Comparison of ENCODE assay signal across 15 cellular contexts in the genomic region with DNA sequence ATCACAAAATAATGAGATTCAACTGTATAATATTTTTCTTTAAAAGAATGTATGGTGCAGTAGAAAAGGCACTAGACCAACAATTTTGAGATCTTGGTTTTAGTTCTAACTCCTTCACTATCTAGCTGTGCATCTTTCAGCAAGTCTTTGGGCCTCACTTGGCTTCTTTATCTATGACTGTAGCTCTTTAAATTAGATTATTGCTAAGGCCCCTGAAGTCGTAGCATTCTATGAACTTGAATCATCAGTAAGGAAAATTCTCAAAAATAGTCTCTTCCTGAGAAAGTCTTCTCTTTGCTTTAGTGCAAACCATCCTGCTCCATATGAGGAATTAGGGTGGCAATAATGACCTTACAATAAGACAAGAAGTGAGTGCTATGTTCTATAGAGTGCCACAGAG.
DNase-seq lines count a peak whose midpoint lies in the region; TF ChIP-seq lines count a peak whose summit lies in the region.
"Had no signal": no experiment of that assay in that cellular context is flagged by ENCODE, and none has a peak within 500 bp of the region (broad histone marks: within the 10 kb centered on the region; RNA-seq: fewer than 3 reads in every experiment).

No MANE protein-coding gene starts in this region.

- H3K9me3 ChIP-seq in adipocyte (ENCODE audit: control insufficient read depth, low read length) (peaks cover 37% of the 10 kb centered on the region), smooth muscle cell (replicated peaks; ENCODE audit: low read depth) (peaks cover 6% of the 10 kb centered on the region), mesenchymal stem cell (ENCODE audit: control insufficient read depth, low read length) (peaks cover 37% of the 10 kb centered on the region)

- no peak overlapping the region for H2BK5ac ChIP-seq in mesenchymal stem cell (ENCODE audit: low read depth, low read length, poor library complexity, severe bottlenecking)

- no peaks in the 10 kb centered on the region for H3K79me2 ChIP-seq in smooth muscle cell (ENCODE audit: low read depth)

- H3K27ac ChIP-seq in smooth muscle cell (ENCODE audit: low read depth) (no peak overlapping the region), mesenchymal stem cell (ENCODE audit: low read length, poor library complexity, severe bottlenecking) (no peak overlapping the region)
- H3K27ac ChIP-seq: HL-60 had no signal

- no peak overlapping the region for H3K14ac ChIP-seq in mesenchymal stem cell (ENCODE audit: low read length in 2 of 2)

- no peak overlapping the region for H4K91ac ChIP-seq in mesenchymal stem cell (ENCODE audit: low read length)

- H3K4me3 ChIP-seq in AG09309 (ENCODE audit: control insufficient read depth, low read depth, low read length) (no peak overlapping the region), adipocyte (ENCODE audit: low read length) (no peak overlapping the region), smooth muscle cell (no peak overlapping the region), mesenchymal stem cell (ENCODE audit: insufficient read depth in 1 of 2, low read depth in 1 of 2, low read length in 2 of 2) (no peak overlapping the region)
- H3K4me3 ChIP-seq: GM12878, GM23338, K562 had no signal

- H3K4me2 ChIP-seq in smooth muscle cell (peak overlapping the region; percentile 36), mesenchymal stem cell (ENCODE audit: low read length, poor library complexity, severe bottlenecking) (no peak overlapping the region)
- H3K4me2 ChIP-seq: GM23338 had no signal

- H2BK15ac ChIP-seq in mesenchymal stem cell (ENCODE audit: low read depth, poor library complexity, severe bottlenecking), result no peak overlapping the region

- H2AFZ ChIP-seq in smooth muscle cell (ENCODE audit: low read depth) (no peak overlapping the region), mesenchymal stem cell (ENCODE audit: low read depth, low read length) (no peak overlapping the region)
- H2AFZ ChIP-seq: GM23338 had no signal

- H3K18ac ChIP-seq in mesenchymal stem cell (ENCODE audit: low read depth in 1 of 2, low read length in 2 of 2), result no peak overlapping the region

- no peak overlapping the region for H2AK5ac ChIP-seq in mesenchymal stem cell (ENCODE audit: low read length, severe bottlenecking)

- H4K8ac ChIP-seq in mesenchymal stem cell (ENCODE audit: low read length), result no peak overlapping the region

- H2BK120ac ChIP-seq in mesenchymal stem cell (ENCODE audit: low read depth, low read length), result no peak overlapping the region

- no peaks in the 10 kb centered on the region for H3K27me3 ChIP-seq in adipocyte (replicated peaks; ENCODE audit: control insufficient read depth, insufficient read depth, low read length)
- no peaks in the 10 kb centered on the region for H3K27me3 ChIP-seq in smooth muscle cell (ENCODE audit: low read depth)
- H3K27me3 ChIP-seq in mesenchymal stem cell (ENCODE audit: control insufficient read depth in 1 of 2, insufficient read depth in 1 of 2, low read length in 2 of 2), result no peaks in the 10 kb centered on the region

- H3K23ac ChIP-seq in mesenchymal stem cell (ENCODE audit: low read length in 2 of 2), result no peak overlapping the region

- peak; percentile 32 for DNase-seq in AG09309 (ENCODE audit: low read depth)
- peak; percentile 6 for DNase-seq in EL
- peak; percentile 50 for DNase-seq in adipocyte (ENCODE audit: low read depth)
- DNase-seq in smooth muscle cell (lab: John Stamatoyannopoulos, UW; ENCODE audit: unreplicated experiment), result no peak
- no peak for DNase-seq in stimulated activated CD8-positive, alpha-beta memory T cell treated with anti-CD3 and anti-CD28 coated beads, Interleukin-4, amount 100 ng/mL, for 48 hours
- no peak for DNase-seq in NK-92 treated with Interleukin-12 subunit alpha and Interleukin-12 subunit beta, amount 100 ng/mL, for 24 hours (lab: John Stamatoyannopoulos, UW)
- no peak for DNase-seq in mesenchymal stem cell
- DNase-seq: C1 segment of cervical spinal cord; CD4-positive, alpha-beta T cell; DND-41; H7 had no signal

- no peaks in the 10 kb centered on the region for H3F3A ChIP-seq in smooth muscle cell (ENCODE audit: low read depth)

- H3K79me1 ChIP-seq in mesenchymal stem cell (replicated peaks; ENCODE audit: low read length, poor library complexity, severe bottlenecking), result no peaks in the 10 kb centered on the region

- H3K4ac ChIP-seq in mesenchymal stem cell (ENCODE audit: low read depth in 1 of 2, low read length in 2 of 2), result no peak overlapping the region

- H2BK12ac ChIP-seq in mesenchymal stem cell (ENCODE audit: low read length in 2 of 2), result no peak overlapping the region

- no peaks in the 10 kb centered on the region for H3K4me1 ChIP-seq in adipocyte (ENCODE audit: control insufficient read depth, insufficient read depth, low read length)
- H3K4me1 ChIP-seq in smooth muscle cell (ENCODE audit: low read depth), result no peaks in the 10 kb centered on the region
- H3K4me1 ChIP-seq in mesenchymal stem cell (ENCODE audit: control insufficient read depth, insufficient read depth, low read depth, low read length), result no peaks in the 10 kb centered on the region

- no peaks in the 10 kb centered on the region for H4K20me1 ChIP-seq in smooth muscle cell (ENCODE audit: low read depth)

- H3K36me3 ChIP-seq in adipocyte (ENCODE audit: control insufficient read depth, insufficient read depth, low read length, severe bottlenecking), result no peaks in the 10 kb centered on the region
- peaks cover 4% of the 10 kb centered on the region for H3K36me3 ChIP-seq in smooth muscle cell (ENCODE audit: low read depth)
- no peaks in the 10 kb centered on the region for H3K36me3 ChIP-seq in mesenchymal stem cell (ENCODE audit: control insufficient read depth in 1 of 2, insufficient read depth in 2 of 2, low read depth in 1 of 2, low read length in 2 of 2)

- 9% methylated on average over 1 of the region's 1 CpG for WGBS in smooth muscle cell (ENCODE audit: low lambda C conversion rate)
- whole genome bisulfite sequencing in mesenchymal stem cell, result 40% methylated on average over 1 of the region's 1 CpG

- TF ChIP-seq CTCF in AG09309 (IDR thresholded peaks at IDR 0.05; ENCODE audit: control insufficient read depth, insufficient read depth, low read depth, low read length, missing control alignments), result no peak
- TF ChIP-seq CTCF in smooth muscle cell (IDR thresholded peaks at IDR 0.05; ENCODE audit: borderline replicate concordance, insufficient read depth, poor library complexity, severe bottlenecking), result no peak

- H3K9ac ChIP-seq in adipocyte (ENCODE audit: low read length), result no peak overlapping the region
- H3K9ac ChIP-seq in smooth muscle cell (ENCODE audit: low read depth), result no peak overlapping the region
- H3K9ac ChIP-seq in mesenchymal stem cell (ENCODE audit: low read length), result no peak overlapping the region

Comparison
In these comparisons a context has a peak if more than half of its experiments do, and no peak if none do; other contexts are left out.
1. DNase-seq: peak in AG09309 (single experiment), EL (single experiment) and adipocyte (single experiment); none in smooth muscle cell (single experiment), stimulated activated CD8-positive, alpha-beta memory T cell treated with anti-CD3 and anti-CD28 coated beads, Interleukin-4, amount 100 ng/mL, for 48 hours (single experiment), NK-92 treated with Interleukin-12 subunit alpha and Interleukin-12 subunit beta, amount 100 ng/mL, for 24 hours (single experiment) and mesenchymal stem cell (single experiment).